ENCODE assay signal across 8 cellular contexts in the genomic region with DNA sequence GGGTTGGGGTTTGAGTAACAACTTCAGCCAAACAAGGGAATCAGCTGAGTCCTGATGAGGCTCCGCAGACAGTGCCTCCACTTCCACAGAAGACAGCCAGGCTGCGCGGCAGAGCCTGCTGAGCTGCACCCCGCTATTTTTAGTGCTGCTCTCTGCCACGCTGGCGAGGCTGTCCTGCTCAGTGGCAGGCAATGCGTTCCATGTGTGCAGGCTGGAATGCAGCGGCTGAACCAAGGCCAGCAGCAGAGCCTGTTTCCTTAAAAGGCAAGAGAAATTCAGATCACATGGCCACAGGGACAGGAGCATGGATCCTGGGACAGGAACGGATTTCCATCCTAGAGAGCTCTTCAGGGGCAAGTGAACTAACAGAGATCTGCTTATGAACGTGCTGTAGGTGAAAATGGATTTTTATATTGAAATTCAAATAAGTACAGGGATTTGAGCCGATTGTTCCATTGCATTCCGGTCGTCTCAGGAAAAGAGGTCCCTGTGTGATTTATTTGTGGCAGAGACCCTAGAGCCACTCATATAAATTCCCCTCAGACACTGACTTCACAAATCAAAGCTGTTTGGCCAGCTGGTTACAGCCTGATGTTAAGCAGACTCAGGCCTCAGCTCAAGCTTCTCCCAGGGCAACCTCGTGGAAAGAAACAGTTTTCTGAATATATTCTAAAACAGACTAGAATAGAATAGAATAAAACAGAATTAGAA.
A peak's percentile ranks its signal among the peaks of the same experiment; 100 is the strongest.
DNase-seq lines count a peak whose midpoint lies in the region; FAIRE-seq and TF ChIP-seq lines count a peak whose summit lies in the region.

No MANE protein-coding gene starts in this region.

- peak overlapping the region; percentile 95 for H3K27ac ChIP-seq in muscle layer of colon (ENCODE audit: low read depth, low read length)

- H3K4me1 ChIP-seq in muscle layer of colon (ENCODE audit: insufficient read depth, low read length) = peaks cover 82% of the 10 kb centered on the region

- POLR2A ChIA-PET in GM10248 (lab: Yijun Ruan, JAX) = no interaction called here

- no peaks in the 10 kb centered on the region for H3K27me3 ChIP-seq in muscle layer of colon (ENCODE audit: control insufficient read depth in 1 of 2, insufficient read depth in 2 of 2, low read length in 2 of 2)

- TF ChIP-seq CTCF in foreskin fibroblast (IDR thresholded peaks at IDR 0.05; ENCODE audit: low read depth, low read length) (peak; percentile 39), GM10248 (IDR thresholded peaks at IDR 0.05; ENCODE audit: control extremely low read depth, extremely low read depth, low read depth, missing control alignments) (no peak)

- no peaks in the 10 kb centered on the region for H3K36me3 ChIP-seq in muscle layer of colon (ENCODE audit: insufficient read depth, low read length)

- peak; percentile 48 for FAIRE-seq in urothelium cell line (lab: Jason Lieb, UNC)

- H3K4me3 ChIP-seq in foreskin fibroblast (ENCODE audit: low read depth in 1 of 2, low read length in 2 of 2) (no peak overlapping the region), muscle layer of colon (ENCODE audit: low read depth in 1 of 2, low read length in 2 of 2) (peak overlapping the region in 1 of 2 donors; percentile 20)

- DNase-seq in SK-N-DZ (ENCODE audit: low spot score) (peak; percentile 95), foreskin fibroblast (peak; percentile 96 to 97), urothelium cell line (ENCODE audit: low spot score) (peak; percentile 44), NCI-H82 treated with DMSO at 0.1 percent for 48 hours (lab: John Stamatoyannopoulos, UW; ENCODE audit: unreplicated experiment) (no peak), DMS53 treated with DMSO at 0.1 percent for 48 hours (lab: John Stamatoyannopoulos, UW; ENCODE audit: unreplicated experiment) (no peak), GM10248 (ENCODE audit: extremely low spot score) (no peak)
- DNase-seq in activated CD4-positive, alpha-beta T cell treated with anti-CD3 and anti-CD28 coated beads, Interleukin-2, amount 50 U/mL, for 4 hours = no peak

- H3K9me3 ChIP-seq in muscle layer of colon (ENCODE audit: low read length) = no peaks in the 10 kb centered on the region

- CTCF ChIA-PET in GM10248 (lab: Yijun Ruan, JAX) = interaction anchor here (1.5 kb wide), 1 partner anchor 17 kb away, joined by 5 read pairs; no protein-coding TSS in a partner anchor

- peak overlapping the region; percentile 35 for H3K9ac ChIP-seq in muscle layer of colon (ENCODE audit: low read length)

Comparison
In these comparisons a context has a peak if more than half of its experiments do, and no peak if none do; other contexts are left out.
1. DNase-seq: peak in SK-N-DZ (single experiment), foreskin fibroblast (2 of 2) and urothelium cell line (single experiment); none in activated CD4-positive, alpha-beta T cell treated with anti-CD3 and anti-CD28 coated beads, Interleukin-2, amount 50 U/mL, for 4 hours (0 of 2), NCI-H82 treated with DMSO at 0.1 percent for 48 hours (single experiment), DMS53 treated with DMSO at 0.1 percent for 48 hours (single experiment) and GM10248 (single experiment).